24 cellular contexts compared by ENCODE assay signal in genomic region chr1:181531951-181532640, GRCh38. TPM values are rescaled to one million over a fixed set of nuclear protein-coding genes. Genes with fewer than 3 reads are reported as not detected.
"Had no signal": no experiment of that assay in that cellular context is flagged by ENCODE, and none has a peak within 500 bp of the region (broad histone marks: within the 10 kb centered on the region; RNA-seq: fewer than 3 reads in every experiment).

No MANE protein-coding gene starts in this region.

- H3K9me3 ChIP-seq: body of pancreas, SK-N-SH had no signal

- H3K4me1 ChIP-seq: body of pancreas had no signal

- ATAC-seq: activated CD8-positive, alpha-beta memory T cell treated with anti-CD3 and anti-CD28 coated beads, Interleukin-2, amount 10 ng/mL, durations not matched to agents 7 days and 5 days; body of pancreas had no signal

- H3K4me1 Mint-ChIP-seq: activated CD4-positive, alpha-beta T cell treated with anti-CD3 and anti-CD28 coated beads, Interleukin-2, amount 10 ng/mL, durations not matched to agents 24 days and 14 days; activated CD8-positive, alpha-beta memory T cell treated with anti-CD3 and anti-CD28 coated beads, Interleukin-2, amount 10 ng/mL, durations not matched to agents 7 days and 5 days; activated naive CD4-positive, alpha-beta T cell treated with anti-CD3 and anti-CD28 coated beads, Interleukin-2, amount 50 U/mL, for 24 hours; central memory CD8-positive, alpha-beta T cell had no signal

- H3K27me3 ChIP-seq: body of pancreas had no signal

- H3K27ac Mint-ChIP-seq: activated CD4-positive, alpha-beta T cell treated with anti-CD3 and anti-CD28 coated beads, Interleukin-2, amount 10 ng/mL, durations not matched to agents 24 days and 14 days; activated CD8-positive, alpha-beta memory T cell treated with anti-CD3 and anti-CD28 coated beads, Interleukin-2, amount 10 ng/mL, durations not matched to agents 7 days and 5 days; activated naive CD4-positive, alpha-beta T cell treated with anti-CD3 and anti-CD28 coated beads, Interleukin-2, amount 50 U/mL, for 24 hours; activated T-cell treated with anti-CD3 and anti-CD28 coated beads, Interleukin-2, amount 50 U/mL, for 24 hours; activated T-helper 1 cell treated with anti-CD3 and anti-CD28 coated beads, Interleukin-12 subunit alpha, Interleukin-12 subunit beta, Interleukin-2, Interleukin-4 antibody, amounts not matched to agents 30 ng/mL and 10 ng/mL and 1 ng/mL, durations not matched to agents 14 hours and 24 hours and 36 hours; T-helper 1 cell treated with Interleukin-12 subunit alpha and Interleukin-12 subunit beta and Interleukin-4 antibody, amounts not matched to agents 30 μg/mL and 1 μg/mL, for 36 hours had no signal

- H3K27ac ChIP-seq: body of pancreas had no signal

- H3K9ac ChIP-seq: SK-N-SH had no signal

- DNase-seq: activated CD4-positive, alpha-beta T cell treated with anti-CD3 and anti-CD28 coated beads, Interleukin-2, amount 10 ng/mL, durations not matched to agents 24 days and 14 days; activated CD4-positive, alpha-beta T cell treated with anti-CD3 and anti-CD28 coated beads, Interleukin-2, amount 50 U/mL, for 48 hours; activated CD4-positive, CD25-positive, alpha-beta regulatory T cell treated with anti-CD3 and anti-CD28 coated beads, Interleukin-2, amount 50 U/mL, for 72 hours; activated CD8-positive, alpha-beta memory T cell treated with anti-CD3 and anti-CD28 coated beads, Interleukin-2, amount 10 ng/mL, durations not matched to agents 7 days and 5 days; activated effector memory CD4-positive, alpha-beta T cell treated with Interleukin-2 at 50 U/mL for 16 hours; activated naive CD4-positive, alpha-beta T cell; activated T-cell treated with anti-CD3 and anti-CD28 coated beads, Interleukin-2, amount 50 U/mL, for 24 hours; aorta; body of pancreas; KG1; NCI-H1092; NCI-H1694 treated with DMSO at 0.1 percent for 48 hours; NCI-H2029 treated with DMSO at 0.1 percent for 48 hours; NCI-H510A treated with DMSO at 0.1 percent for 48 hours; NCI-H82; SK-N-SH had no signal

- H3K4me3 Mint-ChIP-seq: activated CD4-positive, alpha-beta T cell treated with anti-CD3 and anti-CD28 coated beads, Interleukin-2, amount 10 ng/mL, durations not matched to agents 24 days and 14 days; activated CD8-positive, alpha-beta memory T cell treated with anti-CD3 and anti-CD28 coated beads, Interleukin-2, amount 10 ng/mL, durations not matched to agents 7 days and 5 days; activated naive CD4-positive, alpha-beta T cell treated with anti-CD3 and anti-CD28 coated beads, Interleukin-2, amount 50 U/mL, for 24 hours; activated T-cell treated with anti-CD3 and anti-CD28 coated beads, Interleukin-2, amount 50 U/mL, for 24 hours; activated T-helper 1 cell treated with anti-CD3 and anti-CD28 coated beads, Interleukin-12 subunit alpha, Interleukin-12 subunit beta, Interleukin-2, Interleukin-4 antibody, amounts not matched to agents 30 ng/mL and 10 ng/mL and 1 ng/mL, durations not matched to agents 14 hours and 24 hours and 36 hours; central memory CD8-positive, alpha-beta T cell; T-helper 1 cell treated with Interleukin-12 subunit alpha and Interleukin-12 subunit beta and Interleukin-4 antibody, amounts not matched to agents 30 μg/mL and 1 μg/mL, for 36 hours had no signal

- H3K4me3 ChIP-seq: body of pancreas had no signal

- H3K4me2 ChIP-seq: SK-N-SH had no signal

- H3K36me3 Mint-ChIP-seq: activated CD8-positive, alpha-beta memory T cell treated with anti-CD3 and anti-CD28 coated beads, Interleukin-2, amount 10 ng/mL, durations not matched to agents 7 days and 5 days had no signal

RNA-seq across cellular contexts. Expression of gene CACNA1E, which starts 48.8 kb away (rescaled TPM):
- total RNA-seq: activated CD4-positive, alpha-beta T cell treated with anti-CD3 and anti-CD28 coated beads, Interleukin-2, amount 10 ng/mL, durations not matched to agents 24 days and 14 days; activated CD8-positive, alpha-beta memory T cell treated with anti-CD3 and anti-CD28 coated beads, Interleukin-2, amount 10 ng/mL, durations not matched to agents 7 days and 5 days; activated T-helper 1 cell treated with anti-CD3 and anti-CD28 coated beads, Interleukin-12 subunit alpha, Interleukin-12 subunit beta, Interleukin-2, Interleukin-4 antibody, amounts not matched to agents 30 ng/mL and 10 ng/mL and 1 ng/mL, durations not matched to agents 14 hours and 24 hours and 36 hours; LHCN-M2; M059J; OCI-LY7; RPMI7951 had no signal
- polyA plus RNA-seq: aorta, SK-N-SH had no signal
